15 cellular contexts compared by ENCODE assay signal in the genomic region with DNA sequence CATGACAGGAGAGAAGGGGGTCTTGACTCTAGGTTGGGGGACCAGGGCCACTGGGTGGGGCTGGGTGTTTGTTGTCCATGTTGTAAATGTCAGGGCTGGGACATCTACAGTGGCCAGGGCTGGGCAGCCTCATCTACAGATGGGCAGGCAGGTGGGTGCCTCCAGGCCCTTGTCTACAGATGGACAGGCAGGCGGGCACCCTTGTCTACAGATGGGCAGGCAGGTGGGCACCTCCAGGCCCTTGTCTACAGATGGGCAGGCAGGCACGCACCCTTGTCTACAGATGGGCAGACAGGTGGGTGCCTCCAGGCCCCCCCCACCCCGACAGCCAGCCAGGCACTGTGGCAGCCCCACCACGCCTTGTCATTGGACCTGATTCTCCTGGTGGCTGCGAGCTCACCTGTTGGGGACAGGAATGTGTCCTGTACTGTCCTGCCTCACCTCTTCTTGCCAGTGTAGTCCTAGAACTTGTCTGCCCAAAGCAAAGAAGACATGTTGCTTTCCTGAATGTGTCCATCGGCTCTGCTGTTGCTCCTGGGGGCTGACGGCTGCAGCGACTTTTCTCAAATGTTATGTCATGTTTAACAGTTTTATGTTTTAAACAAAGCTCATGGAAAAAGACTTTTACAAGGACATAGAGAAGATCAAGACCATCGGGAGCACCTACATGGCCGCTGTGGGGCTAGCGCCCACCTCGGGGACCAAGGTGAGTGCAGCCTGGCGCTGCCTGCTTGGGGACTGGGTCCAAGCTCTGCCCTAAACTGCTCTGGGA.
DNase-seq lines count a peak whose midpoint lies in the region; ATAC-seq and TF ChIP-seq lines count a peak whose summit lies in the region.
"Had no signal": no experiment of that assay in that cellular context is flagged by ENCODE, and none has a peak within 500 bp of the region (broad histone marks: within the 10 kb centered on the region; RNA-seq: fewer than 3 reads in every experiment).

No MANE protein-coding gene starts in this region.

- peak overlapping the region; percentile 60 for H3K9ac ChIP-seq in neuronal stem cell (ENCODE audit: low read depth, low read length, poor library complexity)

- no peaks in the 10 kb centered on the region for H3K4me1 ChIP-seq in neuronal stem cell (ENCODE audit: control insufficient read depth in 2 of 2, insufficient read depth in 1 of 2, low read depth in 1 of 2, low read length in 2 of 2)

- no CpG with 5 or more reads among the region's 13 CpGs for WGBS in neuronal stem cell (ENCODE audit: extremely low coverage in 2 of 2, insufficient read length in 2 of 2, insufficient replicate concordance in 1 of 2), 2 donors

- H3K4me2 ChIP-seq in neuronal stem cell (ENCODE audit: insufficient read depth, low read length, poor library complexity, severe bottlenecking): no peak overlapping the region

- H3K4ac ChIP-seq in neuronal stem cell (ENCODE audit: low read length): no peak overlapping the region

- peaks cover 38% of the 10 kb centered on the region for H3K27me3 Mint-ChIP-seq in stimulated activated naive CD8-positive, alpha-beta T cell treated with anti-CD3 and anti-CD28 coated beads, Interleukin-15, amount 100 ng/mL, for 72 hours

- H3K18ac ChIP-seq in neuronal stem cell (ENCODE audit: low read length): peak overlapping the region; percentile 57

- no peak overlapping the region for H3K4me3 ChIP-seq in coronary artery
- no peak overlapping the region for H3K4me3 ChIP-seq in neuronal stem cell (ENCODE audit: low read length in 2 of 2)

- no peaks in the 10 kb centered on the region for H3K27me3 ChIP-seq in neuronal stem cell (ENCODE audit: control insufficient read depth in 3 of 3, insufficient read depth in 3 of 3, low read depth in 1 of 3, low read length in 3 of 3)

- DNase-seq in stimulated activated naive CD8-positive, alpha-beta T cell treated with anti-CD3 and anti-CD28 coated beads, Interleukin-15, amount 100 ng/mL, for 72 hours: no peak
- DNase-seq in stimulated activated naive CD8-positive, alpha-beta T cell treated with anti-CD3 and anti-CD28 coated beads, Interleukin-15, Interleukin-2, amounts not matched to agents 100 U/mL and 50 U/mL, for 24 hours: no peak
- DNase-seq in coronary artery (ENCODE audit: low spot score) (peak; percentile 52), neuronal stem cell (ENCODE audit: low spot score) (no peak), D341Med (ENCODE audit: low spot score) (no peak)
- DNase-seq: DMS 273 treated with DMSO at 0.1 percent for 48 hours, KG1, NCI-H1092, NCI-H187, NCI-H446 treated with DMSO at 0.1 percent for 48 hours, NCI-H748 treated with DMSO at 0.1 percent for 48 hours, PC-3 had no signal

- peaks cover 0 to 5% of the 10 kb centered on the region in 2 donors for H3K36me3 ChIP-seq in neuronal stem cell (replicated peaks in 1 of 2; ENCODE audit: control insufficient read depth in 2 of 2, insufficient read depth in 2 of 2, low read length in 2 of 2)

- TF ChIP-seq CTCF in coronary artery (IDR thresholded peaks at IDR 0.05): no peak

- no peak overlapping the region for H2BK15ac ChIP-seq in neuronal stem cell (ENCODE audit: low read length)

- H3K79me1 ChIP-seq in neuronal stem cell (ENCODE audit: low read depth, low read length): peaks cover 4% of the 10 kb centered on the region

- H3K4me1 Mint-ChIP-seq in stimulated activated naive CD8-positive, alpha-beta T cell treated with anti-CD3 and anti-CD28 coated beads, Interleukin-15, amount 100 ng/mL, for 72 hours: no peaks in the 10 kb centered on the region
- H3K4me1 Mint-ChIP-seq: CD8-positive, alpha-beta memory T cell had no signal

- H3K23ac ChIP-seq in neuronal stem cell (ENCODE audit: low read depth, low read length, poor library complexity): no peak overlapping the region

- H3K9me3 ChIP-seq in neuronal stem cell (replicated peaks in 1 of 2; ENCODE audit: control insufficient read depth in 2 of 2, insufficient read depth in 1 of 2, low read depth in 1 of 2, low read length in 2 of 2): no peaks in the 10 kb centered on the region

- H3K27ac ChIP-seq in coronary artery (no peak overlapping the region), neuronal stem cell (replicated peaks; ENCODE audit: low read length) (no peak overlapping the region)

- no peak overlapping the region for H2AFZ ChIP-seq in neuronal stem cell (ENCODE audit: low read length)

- peak overlapping the region; percentile 53 for H4K91ac ChIP-seq in neuronal stem cell (ENCODE audit: low read depth, low read length, poor library complexity)

- no peak overlapping the region for H2BK120ac ChIP-seq in neuronal stem cell (ENCODE audit: low read depth, low read length)

- H3K27ac Mint-ChIP-seq in stimulated activated naive CD8-positive, alpha-beta T cell treated with anti-CD3 and anti-CD28 coated beads, Interleukin-15, amount 100 ng/mL, for 72 hours: no peak overlapping the region
- H3K27ac Mint-ChIP-seq: CD8-positive, alpha-beta memory T cell had no signal

- H3K4me3 Mint-ChIP-seq in stimulated activated naive CD8-positive, alpha-beta T cell treated with anti-CD3 and anti-CD28 coated beads, Interleukin-15, amount 100 ng/mL, for 72 hours: no peak overlapping the region
- H3K4me3 Mint-ChIP-seq: CD8-positive, alpha-beta memory T cell had no signal

- H3K14ac ChIP-seq in neuronal stem cell (ENCODE audit: low read length): peak overlapping the region; percentile 94

- peak; percentile 33 for ATAC-seq in stimulated activated naive CD8-positive, alpha-beta T cell treated with anti-CD3 and anti-CD28 coated beads, Interleukin-15, amount 100 ng/mL, for 72 hours
- no peak for ATAC-seq in stimulated activated naive CD8-positive, alpha-beta T cell treated with anti-CD3 and anti-CD28 coated beads, Interleukin-15, Interleukin-2, amounts not matched to agents 100 U/mL and 50 U/mL, for 24 hours
- ATAC-seq in GM18520 (IDR thresholded peaks at IDR 0.05; ENCODE audit: unreplicated experiment): no peak
- no peak for ATAC-seq in GM18909 (IDR thresholded peaks at IDR 0.05; ENCODE audit: poor library complexity, unreplicated experiment)
- ATAC-seq: PC-3 had no signal

- H2BK5ac ChIP-seq in neuronal stem cell (ENCODE audit: low read length): no peak overlapping the region

- H4K8ac ChIP-seq in neuronal stem cell (ENCODE audit: low read depth, low read length): no peak overlapping the region

- no peak overlapping the region for H2AK5ac ChIP-seq in neuronal stem cell (ENCODE audit: low read depth, low read length)

- no peak overlapping the region for H2BK12ac ChIP-seq in neuronal stem cell (ENCODE audit: low read length)

- H3K9me3 Mint-ChIP-seq in stimulated activated naive CD8-positive, alpha-beta T cell treated with anti-CD3 and anti-CD28 coated beads, Interleukin-15, amount 100 ng/mL, for 72 hours: no peaks in the 10 kb centered on the region
- H3K9me3 Mint-ChIP-seq: CD8-positive, alpha-beta memory T cell had no signal
